8 cellular contexts compared by ENCODE assay signal in genomic region chr13:87671824-87672603, GRCh38. TPM values are rescaled to one million over a fixed set of nuclear protein-coding genes. Genes with fewer than 3 reads are reported as not detected.
DNase-seq lines count a peak whose midpoint lies in the region; ATAC-seq and TF ChIP-seq lines count a peak whose summit lies in the region.

No MANE protein-coding gene starts in this region.

- H3K9me3 ChIP-seq in muscle layer of colon (ENCODE audit: low read length), result no peaks in the 10 kb centered on the region

- in situ Hi-C loops in G401 (cut with HindIII; ENCODE audit: low sequenced_read_pairs), result no loop called here

- H3K4me1 ChIP-seq in muscle layer of colon (ENCODE audit: insufficient read depth, low read length), result peaks cover 25% of the 10 kb centered on the region

- ATAC-seq in GM21786 (IDR thresholded peaks at IDR 0.05; ENCODE audit: unreplicated experiment) (no peak), GM19395 (IDR thresholded peaks at IDR 0.05; ENCODE audit: unreplicated experiment) (no peak), HG02610 (IDR thresholded peaks at IDR 0.05; ENCODE audit: unreplicated experiment) (no peak)

- H3K36me3 ChIP-seq in muscle layer of colon (ENCODE audit: insufficient read depth, low read length), result no peaks in the 10 kb centered on the region

- H3K9ac ChIP-seq in muscle layer of colon (ENCODE audit: low read length), result no peak overlapping the region

- TF ChIP-seq CTCF in dorsolateral prefrontal cortex (IDR thresholded peaks at IDR 0.05 in 54 of 56, conservative IDR thresholded peaks at IDR 0.05 in 2 of 56; ENCODE audit: low read depth in 1 of 56, partially characterized antibody in 56 of 56), result no peak

- DNase-seq in G401 (ENCODE audit: low spot score) (peak; percentile 27), NCI-H748 (lab: John Stamatoyannopoulos, UW; ENCODE audit: unreplicated experiment) (peak; percentile 66), dorsolateral prefrontal cortex (peak in 5 of 10 donors; percentile 23 to 64 (median 52)), NCI-H510A (lab: John Stamatoyannopoulos, UW) (no peak)

- H3K27me3 ChIP-seq in dorsolateral prefrontal cortex (peaks cover 0 to 29% (median 0%) of the 10 kb centered on the region in 45 donors), muscle layer of colon (ENCODE audit: control insufficient read depth in 1 of 2, insufficient read depth in 2 of 2, low read length in 2 of 2) (peaks cover 39 to 60% of the 10 kb centered on the region in 2 donors)

- H3K4me3 ChIP-seq in dorsolateral prefrontal cortex (peak overlapping the region; percentile 60 to 92 (median 81)), muscle layer of colon (ENCODE audit: low read depth in 1 of 2, low read length in 2 of 2) (peak overlapping the region; percentile 58 to 61)

- intact Hi-C loops in dorsolateral prefrontal cortex (cut with DNase I), result loop anchor here (5.0 to 10.0 kb wide), 2 partner anchors 415 to 797 kb away; no protein-coding TSS in a partner anchor

- H3K27ac ChIP-seq in dorsolateral prefrontal cortex (peak overlapping the region; percentile 49 to 96 (median 89)), muscle layer of colon (ENCODE audit: low read depth, low read length) (no peak overlapping the region)

RNA-seq across cellular contexts. Expression of gene SLITRK5, which starts 0.8 kb away (rescaled TPM):
- 0.86 and 1.5 TPM in 2 replicates for total RNA-seq in G401 (2014; rRNA removed; shearing (Covaris generic))
- total RNA-seq in dorsolateral prefrontal cortex, result 10 to 100 TPM in 118 of 120 experiments, 1 to 10 TPM in 2; 7.8 to 27.3 (median 18.2) TPM
